In the genomic region with DNA sequence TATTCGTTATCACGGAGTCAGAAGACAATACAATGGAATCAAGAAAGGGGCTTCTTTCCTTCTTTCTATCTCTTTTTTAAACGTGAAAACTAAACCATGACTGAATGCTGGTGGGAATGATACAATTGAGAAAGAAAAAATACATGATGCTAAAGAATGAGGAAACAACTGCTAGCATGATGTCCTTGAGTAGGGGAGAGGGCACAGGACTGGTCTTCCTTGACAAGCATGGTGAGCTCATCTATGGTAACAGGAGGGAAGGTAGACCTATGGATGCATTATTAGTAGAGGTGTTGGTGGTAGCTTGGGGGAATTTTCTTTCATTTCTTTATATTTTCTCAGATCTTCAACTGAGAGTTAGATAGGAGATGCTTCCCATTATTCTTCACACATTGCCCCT, we compare ENCODE assay signal across 1 cellular context.
TF ChIP-seq lines count a peak whose summit lies in the region.

No MANE protein-coding gene starts in this region.

TF ChIP-seq in IMR-90, 13 proteins besides CTCF, POLR2A, EP300 and RAD21:
- TF ChIP-seq RCOR1 (IDR thresholded peaks at IDR 0.05; ENCODE audit: insufficient replicate concordance, low read length) (no peak), MXI1 (IDR thresholded peaks at IDR 0.05; ENCODE audit: borderline replicate concordance, low read depth, low read length) (no peak), CEBPB (IDR thresholded peaks at IDR 0.05; ENCODE audit: low read depth, low read length) (no peak), SMC3 (IDR thresholded peaks at IDR 0.05; ENCODE audit: low read depth, low read length) (no peak), MAFK (IDR thresholded peaks at IDR 0.05; ENCODE audit: low read depth, low read length) (no peak), RFX5 (IDR thresholded peaks at IDR 0.05; ENCODE audit: low read depth, low read length) (no peak), BHLHE40 (IDR thresholded peaks at IDR 0.05; ENCODE audit: low read depth, low read length) (no peak), MAZ (IDR thresholded peaks at IDR 0.05; ENCODE audit: borderline replicate concordance, low read depth, low read length) (no peak), NFE2L2 (IDR thresholded peaks at IDR 0.05; ENCODE audit: low read depth, low read length) (no peak), CHD1 (IDR thresholded peaks at IDR 0.05; ENCODE audit: low read depth, low read length) (no peak), FOS (IDR thresholded peaks at IDR 0.05; ENCODE audit: low read depth, low read length) (no peak)
- TF ChIP-seq, protein P1, sequence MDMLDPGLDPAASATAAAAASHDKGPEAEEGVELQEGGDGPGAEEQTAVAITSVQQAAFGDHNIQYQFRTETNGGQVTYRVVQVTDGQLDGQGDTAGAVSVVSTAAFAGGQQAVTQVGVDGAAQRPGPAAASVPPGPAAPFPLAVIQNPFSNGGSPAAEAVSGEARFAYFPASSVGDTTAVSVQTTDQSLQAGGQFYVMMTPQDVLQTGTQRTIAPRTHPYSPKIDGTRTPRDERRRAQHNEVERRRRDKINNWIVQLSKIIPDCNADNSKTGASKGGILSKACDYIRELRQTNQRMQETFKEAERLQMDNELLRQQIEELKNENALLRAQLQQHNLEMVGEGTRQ (IDR thresholded peaks at IDR 0.05; ENCODE audit: low read depth, low read length), result no peak
- TF ChIP-seq, protein P2, sequence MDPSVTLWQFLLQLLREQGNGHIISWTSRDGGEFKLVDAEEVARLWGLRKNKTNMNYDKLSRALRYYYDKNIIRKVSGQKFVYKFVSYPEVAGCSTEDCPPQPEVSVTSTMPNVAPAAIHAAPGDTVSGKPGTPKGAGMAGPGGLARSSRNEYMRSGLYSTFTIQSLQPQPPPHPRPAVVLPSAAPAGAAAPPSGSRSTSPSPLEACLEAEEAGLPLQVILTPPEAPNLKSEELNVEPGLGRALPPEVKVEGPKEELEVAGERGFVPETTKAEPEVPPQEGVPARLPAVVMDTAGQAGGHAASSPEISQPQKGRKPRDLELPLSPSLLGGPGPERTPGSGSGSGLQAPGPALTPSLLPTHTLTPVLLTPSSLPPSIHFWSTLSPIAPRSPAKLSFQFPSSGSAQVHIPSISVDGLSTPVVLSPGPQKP (IDR thresholded peaks at IDR 0.05; ENCODE audit: borderline replicate concordance, low read depth, low read length), result no peak
